Comparison of ENCODE assay signal across 1 cellular context in the genomic region with DNA sequence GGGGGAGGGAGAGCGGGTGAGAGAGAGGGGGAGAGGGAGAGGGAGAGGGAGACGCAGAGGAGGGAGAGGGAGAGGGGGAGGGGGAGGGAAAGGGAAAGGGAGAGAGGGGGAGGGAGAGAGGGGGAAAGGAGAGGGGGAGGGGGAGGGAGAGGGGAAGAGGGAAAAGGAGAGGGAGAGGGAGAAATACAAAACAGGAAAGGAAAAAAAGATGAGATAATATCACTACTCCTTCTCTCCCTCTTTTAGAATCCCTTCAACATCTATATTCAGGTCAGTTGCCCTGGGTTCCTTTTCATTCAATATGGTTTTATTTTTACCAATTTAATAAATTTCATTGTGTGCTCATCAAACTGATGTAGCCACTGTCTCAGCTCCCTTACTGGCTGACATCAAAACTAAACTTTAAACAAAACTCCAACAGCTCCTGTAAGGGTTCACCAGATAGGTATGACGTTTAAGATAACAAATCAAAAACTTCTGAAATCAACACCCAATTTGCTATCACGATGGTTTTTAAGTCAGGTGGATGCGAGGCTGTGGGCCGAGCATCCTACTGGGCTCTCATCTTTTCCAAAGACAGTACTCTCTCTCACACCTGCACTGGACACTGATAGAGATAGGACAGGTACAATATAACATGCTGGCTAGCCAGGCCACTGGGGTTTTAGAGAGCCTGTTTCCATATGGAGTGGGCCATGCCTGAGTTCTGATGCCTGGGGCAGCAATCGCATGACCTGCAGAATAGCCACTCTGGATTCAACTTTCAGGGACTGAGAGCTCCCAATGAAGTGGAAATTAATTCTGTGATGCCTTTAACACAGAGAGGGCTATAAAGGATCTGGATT.
TF ChIP-seq lines count a peak whose summit lies in the region.

No MANE protein-coding gene starts in this region.

TF ChIP-seq in HEK293, 187 proteins besides CTCF, POLR2A, EP300 and RAD21 (continued from another document):
- TF ChIP-seq, protein P1, sequence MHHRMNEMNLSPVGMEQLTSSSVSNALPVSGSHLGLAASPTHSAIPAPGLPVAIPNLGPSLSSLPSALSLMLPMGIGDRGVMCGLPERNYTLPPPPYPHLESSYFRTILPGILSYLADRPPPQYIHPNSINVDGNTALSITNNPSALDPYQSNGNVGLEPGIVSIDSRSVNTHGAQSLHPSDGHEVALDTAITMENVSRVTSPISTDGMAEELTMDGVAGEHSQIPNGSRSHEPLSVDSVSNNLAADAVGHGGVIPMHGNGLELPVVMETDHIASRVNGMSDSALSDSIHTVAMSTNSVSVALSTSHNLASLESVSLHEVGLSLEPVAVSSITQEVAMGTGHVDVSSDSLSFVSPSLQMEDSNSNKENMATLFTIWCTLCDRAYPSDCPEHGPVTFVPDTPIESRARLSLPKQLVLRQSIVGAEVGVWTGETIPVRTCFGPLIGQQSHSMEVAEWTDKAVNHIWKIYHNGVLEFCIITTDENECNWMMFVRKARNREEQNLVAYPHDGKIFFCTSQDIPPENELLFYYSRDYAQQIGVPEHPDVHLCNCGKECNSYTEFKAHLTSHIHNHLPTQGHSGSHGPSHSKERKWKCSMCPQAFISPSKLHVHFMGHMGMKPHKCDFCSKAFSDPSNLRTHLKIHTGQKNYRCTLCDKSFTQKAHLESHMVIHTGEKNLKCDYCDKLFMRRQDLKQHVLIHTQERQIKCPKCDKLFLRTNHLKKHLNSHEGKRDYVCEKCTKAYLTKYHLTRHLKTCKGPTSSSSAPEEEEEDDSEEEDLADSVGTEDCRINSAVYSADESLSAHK (tag by site-specific recombination; IDR thresholded peaks at IDR 0.05) = no peak
- TF ChIP-seq, protein P2, sequence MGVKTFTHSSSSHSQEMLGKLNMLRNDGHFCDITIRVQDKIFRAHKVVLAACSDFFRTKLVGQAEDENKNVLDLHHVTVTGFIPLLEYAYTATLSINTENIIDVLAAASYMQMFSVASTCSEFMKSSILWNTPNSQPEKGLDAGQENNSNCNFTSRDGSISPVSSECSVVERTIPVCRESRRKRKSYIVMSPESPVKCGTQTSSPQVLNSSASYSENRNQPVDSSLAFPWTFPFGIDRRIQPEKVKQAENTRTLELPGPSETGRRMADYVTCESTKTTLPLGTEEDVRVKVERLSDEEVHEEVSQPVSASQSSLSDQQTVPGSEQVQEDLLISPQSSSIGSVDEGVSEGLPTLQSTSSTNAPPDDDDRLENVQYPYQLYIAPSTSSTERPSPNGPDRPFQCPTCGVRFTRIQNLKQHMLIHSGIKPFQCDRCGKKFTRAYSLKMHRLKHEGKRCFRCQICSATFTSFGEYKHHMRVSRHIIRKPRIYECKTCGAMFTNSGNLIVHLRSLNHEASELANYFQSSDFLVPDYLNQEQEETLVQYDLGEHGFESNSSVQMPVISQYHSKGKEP (tag by site-specific recombination; IDR thresholded peaks at IDR 0.05) = peak; percentile 63
